ENCODE assay signal across 9 cellular contexts in the genomic region with DNA sequence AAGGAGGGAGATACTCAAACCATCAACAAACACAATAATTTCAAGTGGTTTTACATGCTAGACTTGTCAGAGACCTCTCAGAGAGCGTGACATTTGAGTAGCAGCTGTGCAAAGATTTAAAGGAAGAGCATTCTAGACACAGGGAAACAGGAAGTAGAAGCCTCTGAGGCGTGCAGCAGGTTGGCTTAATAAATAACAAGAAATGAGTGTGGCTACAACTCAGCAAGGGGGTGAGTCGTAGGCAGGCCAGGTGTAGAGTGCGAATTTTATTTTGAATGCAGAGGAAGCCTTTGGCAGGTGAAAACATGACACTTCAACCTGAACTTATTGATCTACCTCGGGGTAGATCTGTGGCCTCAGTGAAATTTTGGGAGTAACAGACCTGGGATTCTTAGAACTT.
A peak's percentile ranks its signal among the peaks of the same experiment; 100 is the strongest.
DNase-seq lines count a peak whose midpoint lies in the region; ATAC-seq and TF ChIP-seq lines count a peak whose summit lies in the region.
"Had no signal": no experiment of that assay in that cellular context is flagged by ENCODE, and none has a peak within 500 bp of the region (broad histone marks: within the 10 kb centered on the region; RNA-seq: fewer than 3 reads in every experiment).

No MANE protein-coding gene starts in this region.

- 87% methylated on average over 5 of the region's 5 CpGs for WGBS in smooth muscle cell (ENCODE audit: low lambda C conversion rate)

- DNase-seq in NCI-H526 (lab: John Stamatoyannopoulos, UW) (peak; percentile 2 to 34), NCI-H526 treated with DMSO at 0.1 percent for 48 hours (lab: John Stamatoyannopoulos, UW) (no peak), NAMALWA (ENCODE audit: low spot score) (peak; percentile 85), kidney tubule cell (ENCODE audit: low spot score) (peak; percentile 97), iPS-NIHi7 (ENCODE audit: extremely low spot score) (no peak), smooth muscle cell (lab: John Stamatoyannopoulos, UW; ENCODE audit: unreplicated experiment) (no peak), foreskin fibroblast (no peak)

- H2AFZ ChIP-seq in smooth muscle cell (ENCODE audit: low read depth): no peak overlapping the region

- no peak for TF ChIP-seq CTCF in smooth muscle cell (IDR thresholded peaks at IDR 0.05; ENCODE audit: borderline replicate concordance, insufficient read depth, poor library complexity, severe bottlenecking)
- TF ChIP-seq CTCF in foreskin fibroblast (IDR thresholded peaks at IDR 0.05; ENCODE audit: low read depth, low read length): no peak

- no peak overlapping the region for H3K4me3 ChIP-seq in smooth muscle cell
- H3K4me3 ChIP-seq in foreskin fibroblast (ENCODE audit: low read depth in 1 of 2, low read length in 2 of 2): no peak overlapping the region
- H3K4me3 ChIP-seq: SJSA1 had no signal

- H3K4me1 ChIP-seq in smooth muscle cell (ENCODE audit: low read depth): peaks cover 7% of the 10 kb centered on the region

- H3F3A ChIP-seq in smooth muscle cell (ENCODE audit: low read depth): peaks cover 9% of the 10 kb centered on the region

- no peaks in the 10 kb centered on the region for H3K9me3 ChIP-seq in smooth muscle cell (replicated peaks; ENCODE audit: low read depth)
- H3K9me3 ChIP-seq: SJSA1 had no signal

- no peak overlapping the region for H3K27ac ChIP-seq in smooth muscle cell (ENCODE audit: low read depth)
- H3K27ac ChIP-seq: SJSA1 had no signal

- H4K20me1 ChIP-seq in smooth muscle cell (ENCODE audit: low read depth): no peaks in the 10 kb centered on the region

- no peaks in the 10 kb centered on the region for H3K27me3 ChIP-seq in smooth muscle cell (ENCODE audit: low read depth)
- H3K27me3 ChIP-seq: SJSA1 had no signal

- ATAC-seq in GM21786 (IDR thresholded peaks at IDR 0.05; ENCODE audit: unreplicated experiment): peak; percentile 87

- H3K36me3 ChIP-seq in smooth muscle cell (ENCODE audit: low read depth): no peaks in the 10 kb centered on the region
- H3K36me3 ChIP-seq: SJSA1 had no signal

- no peaks in the 10 kb centered on the region for H3K79me2 ChIP-seq in smooth muscle cell (ENCODE audit: low read depth)

- H3K9ac ChIP-seq in smooth muscle cell (ENCODE audit: low read depth): no peak overlapping the region

- no peak overlapping the region for H3K4me2 ChIP-seq in smooth muscle cell

Comparison
In these comparisons a context has a peak if more than half of its experiments do, and no peak if none do; other contexts are left out.
1. DNase-seq: peak in NCI-H526 (2 of 2), NAMALWA (single experiment) and kidney tubule cell (single experiment); none in NCI-H526 treated with DMSO at 0.1 percent for 48 hours (single experiment), iPS-NIHi7 (single experiment), smooth muscle cell (single experiment) and foreskin fibroblast (0 of 2).